In genomic region chr14:92572050-92572449, GRCh38 we compare ENCODE assay signal across 16 cellular contexts. TPM values are rescaled to one million over a fixed set of nuclear protein-coding genes. Genes with fewer than 3 reads are reported as not detected.
A peak's percentile ranks its signal among the peaks of the same experiment; 100 is the strongest.
DNase-seq lines count a peak whose midpoint lies in the region; ATAC-seq and TF ChIP-seq lines count a peak whose summit lies in the region.
"Had no signal": no experiment of that assay in that cellular context is flagged by ENCODE, and none has a peak within 500 bp of the region (broad histone marks: within the 10 kb centered on the region; RNA-seq: fewer than 3 reads in every experiment).

No MANE protein-coding gene starts in this region.

- H3K18ac ChIP-seq in mesenchymal stem cell (ENCODE audit: low read depth in 1 of 2, low read length in 2 of 2), result no peak overlapping the region

- in situ Hi-C loops in gastrocnemius medialis (cut with MboI; ENCODE audit: low sequenced_read_pairs in 4 of 4), result no loop called here

- peaks cover 26% of the 10 kb centered on the region for H3K79me1 ChIP-seq in mesenchymal stem cell (replicated peaks; ENCODE audit: low read length, poor library complexity, severe bottlenecking)

- H3K4me1 ChIP-seq in mesenchymal stem cell (ENCODE audit: control insufficient read depth, insufficient read depth, low read depth, low read length), result peaks cover 4% of the 10 kb centered on the region
- H3K4me1 ChIP-seq in rectal smooth muscle tissue (ENCODE audit: control insufficient read depth, insufficient read depth, low read length), result peaks cover 19% of the 10 kb centered on the region
- no peaks in the 10 kb centered on the region for H3K4me1 ChIP-seq in gastrocnemius medialis

- H3K14ac ChIP-seq in mesenchymal stem cell (ENCODE audit: low read length in 2 of 2), result no peak overlapping the region

- no peak overlapping the region for H2BK15ac ChIP-seq in mesenchymal stem cell (ENCODE audit: low read depth, poor library complexity, severe bottlenecking)

- no peak overlapping the region for H3K4me2 ChIP-seq in mesenchymal stem cell (ENCODE audit: low read length, poor library complexity, severe bottlenecking)

- intact Hi-C loops in gastrocnemius medialis (cut with DNase I; ENCODE audit: low total_unique reads), result no loop called here

- H4K91ac ChIP-seq in mesenchymal stem cell (ENCODE audit: low read length), result no peak overlapping the region

- no peak for ATAC-seq in gastrocnemius medialis
- ATAC-seq: CD8-positive, alpha-beta T cell had no signal

- no peak overlapping the region for H3K23ac ChIP-seq in mesenchymal stem cell (ENCODE audit: low read length in 2 of 2)

- H3K27ac ChIP-seq in mesenchymal stem cell (ENCODE audit: low read length, poor library complexity, severe bottlenecking) (no peak overlapping the region), rectal smooth muscle tissue (ENCODE audit: low read depth, low read length) (peak overlapping the region; percentile 73), gastrocnemius medialis (no peak overlapping the region)
- H3K27ac ChIP-seq: 22Rv1, GM23248, HL-60 had no signal

- H3K9me3 ChIP-seq in mesenchymal stem cell (ENCODE audit: control insufficient read depth, low read length), result peaks cover 6% of the 10 kb centered on the region
- no peaks in the 10 kb centered on the region for H3K9me3 ChIP-seq in gastrocnemius medialis

- H3K9ac ChIP-seq in mesenchymal stem cell (ENCODE audit: low read length) (no peak overlapping the region), rectal smooth muscle tissue (ENCODE audit: low read length) (no peak overlapping the region)
- H3K9ac ChIP-seq: GM23248 had no signal

- H3K4me3 ChIP-seq in mesenchymal stem cell (ENCODE audit: insufficient read depth in 1 of 2, low read depth in 1 of 2, low read length in 2 of 2) (no peak overlapping the region), rectal smooth muscle tissue (ENCODE audit: low read length) (no peak overlapping the region), gastrocnemius medialis (no peak overlapping the region)
- H3K4me3 ChIP-seq: GM23248 had no signal

- no peak overlapping the region for H2BK120ac ChIP-seq in mesenchymal stem cell (ENCODE audit: low read depth, low read length)

- H2AFZ ChIP-seq in mesenchymal stem cell (ENCODE audit: low read depth, low read length), result no peak overlapping the region
- H2AFZ ChIP-seq: GM23248 had no signal

- H2AK5ac ChIP-seq in mesenchymal stem cell (ENCODE audit: low read length, severe bottlenecking), result no peak overlapping the region

- no peak overlapping the region for H2BK5ac ChIP-seq in mesenchymal stem cell (ENCODE audit: low read depth, low read length, poor library complexity, severe bottlenecking)

- TF ChIP-seq CTCF in gastrocnemius medialis (IDR thresholded peaks at IDR 0.05 in 4 of 5, conservative IDR thresholded peaks at IDR 0.05 in 1 of 5), result no peak

- H3K27me3 ChIP-seq in mesenchymal stem cell (ENCODE audit: control insufficient read depth in 1 of 2, insufficient read depth in 1 of 2, low read length in 2 of 2) (no peaks in the 10 kb centered on the region), rectal smooth muscle tissue (ENCODE audit: control insufficient read depth, insufficient read depth, low read length) (no peaks in the 10 kb centered on the region), gastrocnemius medialis (no peaks in the 10 kb centered on the region)

- 98% methylated on average over 10 of the region's 10 CpGs for WGBS in mesenchymal stem cell

- no peak overlapping the region for H2BK12ac ChIP-seq in mesenchymal stem cell (ENCODE audit: low read length in 2 of 2)

- H4K8ac ChIP-seq in mesenchymal stem cell (ENCODE audit: low read length), result peak overlapping the region; percentile 4

- no peak for TF ChIP-seq POLR2A in gastrocnemius medialis (IDR thresholded peaks at IDR 0.05)

- DNase-seq in NCI-H2171 treated with DMSO at 0.1 percent for 48 hours (lab: John Stamatoyannopoulos, UW), result peak; percentile 47
- DNase-seq in NCI-H2171 (lab: John Stamatoyannopoulos, UW), result no peak
- no peak for DNase-seq in mesenchymal stem cell
- DNase-seq in iPS-NIHi7 (ENCODE audit: extremely low spot score), result no peak
- no peak for DNase-seq in SKM-1 (lab: John Stamatoyannopoulos, UW; ENCODE audit: unreplicated experiment)
- DNase-seq in gastrocnemius medialis, result no peak
- DNase-seq: CD8-positive, alpha-beta T cell; COR-L47; DMS153; DMS79 treated with DMSO at 0.1 percent for 48 hours; EL; GM23248; H7 had no signal

- H3K36me3 ChIP-seq in mesenchymal stem cell (ENCODE audit: control insufficient read depth in 1 of 2, insufficient read depth in 2 of 2, low read depth in 1 of 2, low read length in 2 of 2) (peaks cover 30 to 59% of the 10 kb centered on the region in 2 experiments), rectal smooth muscle tissue (ENCODE audit: control insufficient read depth, insufficient read depth, low read length) (no peaks in the 10 kb centered on the region), gastrocnemius medialis (no peaks in the 10 kb centered on the region)

- no peak overlapping the region for H3K4ac ChIP-seq in mesenchymal stem cell (ENCODE audit: low read depth in 1 of 2, low read length in 2 of 2)

RNA-seq across cellular contexts. Expression of gene RIN3, which starts 58.5 kb away (rescaled TPM):
- polyA plus RNA-seq in mesenchymal stem cell (2013, experiment 1 of 2), result 19.4 TPM
- polyA plus RNA-seq in mesenchymal stem cell (2013, experiment 2 of 2), result 19.3 TPM
- 1 to 10 TPM; 2.1 to 3.7 (median 2.6) TPM for total RNA-seq in gastrocnemius medialis
